In genomic region chr2:144511222-144511855, GRCh38 we compare ENCODE assay signal across 9 cellular contexts. TPM values are rescaled to one million over a fixed set of nuclear protein-coding genes. Genes with fewer than 3 reads are reported as not detected.
A peak's percentile ranks its signal among the peaks of the same experiment; 100 is the strongest.
DNase-seq lines count a peak whose midpoint lies in the region; ATAC-seq and TF ChIP-seq lines count a peak whose summit lies in the region.
"Had no signal": no experiment of that assay in that cellular context is flagged by ENCODE, and none has a peak within 500 bp of the region (broad histone marks: within the 10 kb centered on the region; RNA-seq: fewer than 3 reads in every experiment).

No MANE protein-coding gene starts in this region.

- H4K20me1 ChIP-seq in BLaER1, result peaks cover 87% of the 10 kb centered on the region
- no peaks in the 10 kb centered on the region for H4K20me1 ChIP-seq in osteoblast (ENCODE audit: insufficient read depth, low read length)

- H3K36me3 ChIP-seq in BLaER1 (peaks cover 87% of the 10 kb centered on the region), Peyer's patch (no peaks in the 10 kb centered on the region), esophagus squamous epithelium (no peaks in the 10 kb centered on the region), osteoblast (ENCODE audit: insufficient read depth, low read length) (no peaks in the 10 kb centered on the region)

- TF ChIP-seq CTCF in Peyer's patch (IDR thresholded peaks at IDR 0.05), result no peak
- TF ChIP-seq CTCF in esophagus squamous epithelium (IDR thresholded peaks at IDR 0.05), result no peak
- TF ChIP-seq CTCF in osteoblast (IDR thresholded peaks at IDR 0.05; ENCODE audit: extremely low read depth, low read depth, low read length), result no peak

- H2AFZ ChIP-seq in osteoblast (ENCODE audit: low read length), result no peak overlapping the region

- peaks cover 99% of the 10 kb centered on the region for H3K79me2 ChIP-seq in osteoblast (ENCODE audit: insufficient read depth, low read length)

- WGBS in esophagus squamous epithelium, 2 donors, result 51 to 56% methylated on average over 3 of the region's 3 CpGs

- H3K27ac ChIP-seq in BLaER1 (peak overlapping the region; percentile 99), Peyer's patch (peak overlapping the region; percentile 61 to 93 (median 78)), esophagus squamous epithelium (peak overlapping the region; percentile 71 to 98 (median 95)), osteoblast (ENCODE audit: low read depth, low read length) (peak overlapping the region; percentile 93)

- H3K4me1 ChIP-seq in BLaER1 (peaks cover 73% of the 10 kb centered on the region), Peyer's patch (peaks cover 0 to 11% (median 0%) of the 10 kb centered on the region in 4 donors), esophagus squamous epithelium (peaks cover 0 to 39% (median 7%) of the 10 kb centered on the region in 3 donors), osteoblast (ENCODE audit: insufficient read depth, low read length) (peaks cover 88% of the 10 kb centered on the region)

- no peak for DNase-seq in Peyer's patch
- DNase-seq in esophagus squamous epithelium (lab: John Stamatoyannopoulos, UW), result no peak
- DNase-seq in osteoblast (ENCODE audit: insufficient read length, low spot score, missing footprints), result no peak
- DNase-seq in sciatic nerve (ENCODE audit: low spot score), result no peak
- DNase-seq in superior temporal gyrus (ENCODE audit: extremely low spot score), result no peak
- no peak for DNase-seq in iPS-NIHi11 (ENCODE audit: low spot score)
- DNase-seq: SIG-M5 had no signal

- H3K4me3 ChIP-seq in BLaER1 (peak overlapping the region; percentile 74), Peyer's patch (peak overlapping the region in 2 of 4 donors; percentile 29 to 31), esophagus squamous epithelium (peak overlapping the region in 3 of 4 donors; percentile 60 to 88 (median 67)), osteoblast (ENCODE audit: insufficient read depth, low read length) (peak overlapping the region; percentile 55)

- no peak for ATAC-seq in sciatic nerve
- no peak for ATAC-seq in GM19463 (IDR thresholded peaks at IDR 0.05; ENCODE audit: unreplicated experiment)

- H3K9ac ChIP-seq in BLaER1, result peak overlapping the region; percentile 99

- H3K27me3 ChIP-seq in BLaER1, result no peaks in the 10 kb centered on the region
- no peaks in the 10 kb centered on the region for H3K27me3 ChIP-seq in Peyer's patch
- H3K27me3 ChIP-seq in esophagus squamous epithelium, result peaks cover 0 to 58% (median 0%) of the 10 kb centered on the region in 4 donors
- H3K27me3 ChIP-seq in osteoblast (ENCODE audit: insufficient read depth, low read length), result no peaks in the 10 kb centered on the region

- TF ChIP-seq POLR2A in Peyer's patch (IDR thresholded peaks at IDR 0.05) (no peak), esophagus squamous epithelium (IDR thresholded peaks at IDR 0.05) (no peak)

- intact Hi-C loops in esophagus squamous epithelium (cut with DNase I), result no loop called here
- intact Hi-C loops in sciatic nerve (cut with DNase I), result no loop called here

- H3K9me3 ChIP-seq in BLaER1 (no peaks in the 10 kb centered on the region), Peyer's patch (no peaks in the 10 kb centered on the region), esophagus squamous epithelium (no peaks in the 10 kb centered on the region), osteoblast (ENCODE audit: low read depth, low read length) (no peaks in the 10 kb centered on the region)

- H3K4me2 ChIP-seq in BLaER1 (peak overlapping the region; percentile 92), osteoblast (ENCODE audit: insufficient read depth, low read length) (peak overlapping the region; percentile 83)

RNA-seq across cellular contexts. Expression of gene ZEB2, which starts 8.6 kb away (rescaled TPM):
- 100 to 1,000 TPM in 1 of 4 donors, 10 to 100 TPM in 3; 12.4 to 149 (median 29.9) TPM for total RNA-seq in Peyer's patch
- total RNA-seq in esophagus squamous epithelium, result 10 to 100 TPM in 2 of 4 donors, 1 to 10 TPM in 2; 3.1 to 56.5 (median 15.7) TPM
- total RNA-seq in osteoblast, result 119 and 128 TPM in 2 replicates
- total RNA-seq in sciatic nerve, result 440 TPM
